In genomic region chr3:16536344-16536663, GRCh38 we compare ENCODE assay signal across 1 cellular context.
TF ChIP-seq lines count a peak whose summit lies in the region.

No MANE protein-coding gene starts in this region.

TF ChIP-seq in IMR-90, 13 proteins besides CTCF, POLR2A, EP300 and RAD21 (continued from another document):
- no peak for TF ChIP-seq CHD1 (IDR thresholded peaks at IDR 0.05; ENCODE audit: low read depth, low read length)
- no peak for TF ChIP-seq MAFK (IDR thresholded peaks at IDR 0.05; ENCODE audit: low read depth, low read length)
- TF ChIP-seq RCOR1 (IDR thresholded peaks at IDR 0.05; ENCODE audit: insufficient replicate concordance, low read length): no peak
